In genomic region chr4:119731146-119731742, GRCh38 we compare ENCODE assay signal across 1 cellular context.
TF ChIP-seq lines count a peak whose summit lies in the region.

No MANE protein-coding gene starts in this region.

TF ChIP-seq in IMR-90, 13 proteins besides CTCF, POLR2A, EP300 and RAD21 (continued from another document):
- TF ChIP-seq USF2 (IDR thresholded peaks at IDR 0.05; ENCODE audit: low read depth, low read length) = no peak
- TF ChIP-seq MAFK (IDR thresholded peaks at IDR 0.05; ENCODE audit: low read depth, low read length) = peak; percentile 82
- no peak for TF ChIP-seq BHLHE40 (IDR thresholded peaks at IDR 0.05; ENCODE audit: low read depth, low read length)
- no peak for TF ChIP-seq CHD1 (IDR thresholded peaks at IDR 0.05; ENCODE audit: low read depth, low read length)
- TF ChIP-seq NFE2L2 (IDR thresholded peaks at IDR 0.05; ENCODE audit: low read depth, low read length) = no peak
- no peak for TF ChIP-seq FOS (IDR thresholded peaks at IDR 0.05; ENCODE audit: low read depth, low read length)
- no peak for TF ChIP-seq SMC3 (IDR thresholded peaks at IDR 0.05; ENCODE audit: low read depth, low read length)
